In genomic region chr12:127158385-127159061, GRCh38 we compare ENCODE assay signal across 22 cellular contexts.
"Had no signal": no experiment of that assay in that cellular context is flagged by ENCODE, and none has a peak within 500 bp of the region (broad histone marks: within the 10 kb centered on the region; RNA-seq: fewer than 3 reads in every experiment).

No MANE protein-coding gene starts in this region.

- H3K9me3 ChIP-seq: Peyer's patch, SJCRH30 had no signal

- H3K27me3 Mint-ChIP-seq: IgD-negative memory B cell had no signal

- H3K36me3 Mint-ChIP-seq: IgD-negative memory B cell had no signal

- H3K27ac Mint-ChIP-seq: IgD-negative memory B cell had no signal

- H3K4me1 ChIP-seq: Peyer's patch, SJCRH30 had no signal

- H3K4me1 Mint-ChIP-seq: IgD-negative memory B cell had no signal

- ATAC-seq: HepG2, Right ventricle myocardium inferior, SK-N-SH treated with all-trans-retinoic acid at 6 μM for 48 hours had no signal

- H3K27me3 ChIP-seq: Peyer's patch, SJCRH30 had no signal

- H3K4me3 ChIP-seq: PC-9, Peyer's patch, SJCRH30 had no signal

- DNase-seq: KBM-7, NCI-H1092, NCI-H1105 treated with DMSO at 0.1 percent for 48 hours, NCI-H1417 treated with DMSO at 0.1 percent for 48 hours, NCI-H146, NCI-H1694 treated with DMSO at 0.1 percent for 48 hours, NCI-H1930, NCI-H2081, NCI-H2107, NCI-H2227 treated with DMSO at 0.1 percent for 48 hours, NCI-H524, NCI-H526 treated with DMSO at 0.1 percent for 48 hours, NCI-H774, PC-9, Peyer's patch, SHP77 treated with DMSO at 0.1 percent for 48 hours, SJCRH30, T-helper 1 cell had no signal

- H3K36me3 ChIP-seq: Peyer's patch, SJCRH30 had no signal

- H3K27ac ChIP-seq: PC-9, Peyer's patch, SJCRH30 had no signal

- H3K4me3 Mint-ChIP-seq: IgD-negative memory B cell had no signal
